In the genomic region with DNA sequence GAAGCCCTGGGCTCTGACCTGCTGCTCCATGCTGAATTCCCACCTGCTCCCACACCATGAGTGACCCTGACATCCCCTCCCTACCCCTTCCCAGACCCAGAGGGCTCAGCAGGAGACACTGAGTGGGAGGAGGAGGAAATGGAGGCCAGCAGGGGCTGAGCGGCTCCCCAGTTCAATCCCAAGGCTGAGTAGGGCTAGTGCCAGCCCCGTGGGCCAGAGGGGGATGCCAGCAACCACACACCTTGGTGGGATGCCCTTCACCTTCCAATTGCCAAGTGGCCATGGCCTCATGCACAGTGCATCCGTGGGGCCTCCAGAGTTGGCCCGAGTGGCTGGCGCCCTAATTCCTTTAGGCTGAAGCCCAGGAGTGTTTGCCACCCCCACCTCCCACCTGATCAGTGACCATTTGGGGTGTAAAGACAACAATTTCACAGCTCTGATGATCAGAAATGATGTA, we compare ENCODE assay signal across 21 cellular contexts. TPM values are rescaled to one million over a fixed set of nuclear protein-coding genes. Genes with fewer than 3 reads are reported as not detected.
A peak's percentile ranks its signal among the peaks of the same experiment; 100 is the strongest.
DNase-seq lines count a peak whose midpoint lies in the region; ATAC-seq, FAIRE-seq and TF ChIP-seq lines count a peak whose summit lies in the region.
"Had no signal": no experiment of that assay in that cellular context is flagged by ENCODE, and none has a peak within 500 bp of the region (broad histone marks: within the 10 kb centered on the region; RNA-seq: fewer than 3 reads in every experiment).

No MANE protein-coding gene starts in this region.

- no peak for TF ChIP-seq POLR2A in testis (IDR thresholded peaks at IDR 0.05)

- peaks cover 15% of the 10 kb centered on the region for H3F3A ChIP-seq in PC-9 (ENCODE audit: insufficient read depth, low read depth)

- no peak overlapping the region for H3K9ac ChIP-seq in parathyroid adenoma

- peaks cover 0 to 3% (median 0%) of the 10 kb centered on the region in 3 donors for H3K27me3 Mint-ChIP-seq in CD14-positive monocyte (ENCODE audit: low read depth in 3 of 3)

- peaks cover 21% of the 10 kb centered on the region for H3K4me1 ChIP-seq in PC-9 (replicated peaks; ENCODE audit: insufficient read depth)
- peaks cover 8% of the 10 kb centered on the region for H3K4me1 ChIP-seq in lower lobe of right lung
- H3K4me1 ChIP-seq in parathyroid adenoma: peaks cover 9% of the 10 kb centered on the region
- no peaks in the 10 kb centered on the region for H3K4me1 ChIP-seq in testis
- H3K4me1 ChIP-seq in tibial artery: no peaks in the 10 kb centered on the region
- H3K4me1 ChIP-seq: HAP-1, SJCRH30 had no signal

- TF ChIP-seq CTCF in CD14-positive monocyte (IDR thresholded peaks at IDR 0.05) (no peak), PC-9 (conservative IDR thresholded peaks at IDR 0.05) (no peak), lower lobe of right lung (IDR thresholded peaks at IDR 0.05) (no peak), parathyroid adenoma (IDR thresholded peaks at IDR 0.05) (no peak), testis (IDR thresholded peaks at IDR 0.05) (no peak), tibial artery (IDR thresholded peaks at IDR 0.05) (no peak)

- H3K4me3 Mint-ChIP-seq in CD14-positive monocyte: no peak overlapping the region
- H3K4me3 Mint-ChIP-seq: CD4-positive, CD25-positive, alpha-beta regulatory T cell had no signal

- no peaks in the 10 kb centered on the region for H3K9me2 ChIP-seq in PC-9 (ENCODE audit: insufficient read depth)

- POLR2A ChIA-PET in PC-9 (lab: Charles Lee; ENCODE audit: unreplicated experiment): no interaction called here

- no peaks in the 10 kb centered on the region for H3K9me3 Mint-ChIP-seq in CD14-positive monocyte
- H3K9me3 Mint-ChIP-seq: CD4-positive, CD25-positive, alpha-beta regulatory T cell had no signal

- no peaks in the 10 kb centered on the region for H3K36me3 ChIP-seq in PC-9 (ENCODE audit: low read depth)
- H3K36me3 ChIP-seq in lower lobe of right lung: peaks cover 15% of the 10 kb centered on the region
- no peaks in the 10 kb centered on the region for H3K36me3 ChIP-seq in parathyroid adenoma (ENCODE audit: control insufficient read depth, insufficient read depth, low read length)
- no peaks in the 10 kb centered on the region for H3K36me3 ChIP-seq in testis (ENCODE audit: low read depth, missing control alignments)
- H3K36me3 ChIP-seq in tibial artery: peaks cover 0 to 26% (median 0%) of the 10 kb centered on the region in 3 donors
- H3K36me3 ChIP-seq: HAP-1, SJCRH30 had no signal

- H2AFZ ChIP-seq in PC-9: no peak overlapping the region
- peak overlapping the region; percentile 68 for H2AFZ ChIP-seq in parathyroid adenoma

- DNase-seq in CD14-positive monocyte (ENCODE audit: low spot score) (no peak), PC-9 (no peak), lower lobe of right lung (no peak), RCC 7860 (ENCODE audit: low spot score) (no peak), testis (no peak), DMS79 treated with DMSO at 0.1 percent for 48 hours (lab: John Stamatoyannopoulos, UW) (no peak), tibial artery (no peak)
- DNase-seq: CD4-positive, CD25-positive, alpha-beta regulatory T cell; DMS153; KG1; NCI-H1436; NCI-H2029; NCI-H2171; NCI-H446; NCI-H69 had no signal

- no peaks in the 10 kb centered on the region for H3K79me2 ChIP-seq in PC-9 (ENCODE audit: low read depth)
- H3K79me2 ChIP-seq in parathyroid adenoma: no peaks in the 10 kb centered on the region

- peak in 1 of 2 donors; percentile 4 for ATAC-seq in lower lobe of right lung

- BruUV-seq in PC-9 (replicated peaks; lab: Mats Ljungman, UMichigan): no TSS peak

- H3K9me3 ChIP-seq in PC-9 (ENCODE audit: insufficient read depth, low read depth) (no peaks in the 10 kb centered on the region), lower lobe of right lung (no peaks in the 10 kb centered on the region), parathyroid adenoma (ENCODE audit: control insufficient read depth, low read length) (no peaks in the 10 kb centered on the region), testis (no peaks in the 10 kb centered on the region), tibial artery (no peaks in the 10 kb centered on the region)
- H3K9me3 ChIP-seq: Caco-2, HAP-1, SJCRH30 had no signal

- H3K4me3 ChIP-seq in PC-9 (no peak overlapping the region), lower lobe of right lung (no peak overlapping the region), parathyroid adenoma (ENCODE audit: low read depth, low read length) (no peak overlapping the region), testis (no peak overlapping the region), tibial artery (no peak overlapping the region)
- H3K4me3 ChIP-seq: HAP-1, SJCRH30 had no signal

- no peaks in the 10 kb centered on the region for H4K20me1 ChIP-seq in PC-9 (ENCODE audit: insufficient read depth)

- intact Hi-C loops in CD14-positive monocyte (cut with micrococcal nuclease): no loop called here
- intact Hi-C loops in PC-9 (cut with micrococcal nuclease; ENCODE audit: unreplicated experiment): no loop called here
- intact Hi-C loops in lower lobe of right lung (cut with DNase I): no loop called here
- intact Hi-C loops in testis (cut with DNase I; ENCODE audit: low total_unique reads): no loop called here
- intact Hi-C loops in tibial artery (cut with DNase I; ENCODE audit: low total_unique reads): no loop called here

- H3K4me2 ChIP-seq in PC-9 (peak overlapping the region; percentile 19; the same call in 1 of the 2 replicates), parathyroid adenoma (ENCODE audit: low read length) (no peak overlapping the region)

- 71% methylated on average over 5 of the region's 5 CpGs; no CpG with 5 or more reads in 1 of the 2 donors for WGBS in testis, 2 donors

- H3K27me3 ChIP-seq in PC-9 (ENCODE audit: insufficient read depth, low read depth) (no peaks in the 10 kb centered on the region), lower lobe of right lung (ENCODE audit: low read depth) (no peaks in the 10 kb centered on the region), parathyroid adenoma (ENCODE audit: control insufficient read depth, insufficient read depth, low read length) (no peaks in the 10 kb centered on the region), testis (no peaks in the 10 kb centered on the region), tibial artery (peaks cover 0 to 23% of the 10 kb centered on the region in 2 donors)

- peaks cover 6% of the 10 kb centered on the region in 2 donors for H3K36me3 Mint-ChIP-seq in CD14-positive monocyte
- H3K36me3 Mint-ChIP-seq: CD4-positive, CD25-positive, alpha-beta regulatory T cell had no signal

- CTCF ChIA-PET in PC-9 (lab: Charles Lee): interaction anchor here (0.6 kb wide), 1 partner anchor 76 kb away, joined by 4 read pairs; no protein-coding TSS in a partner anchor

- no peak for FAIRE-seq in RCC 7860 (lab: Jason Lieb, UNC)

- peak overlapping the region; percentile 4; the same call in 1 of the 2 replicates for H3K27ac ChIP-seq in PC-9
- peak overlapping the region; percentile 19 for H3K27ac ChIP-seq in lower lobe of right lung
- no peak overlapping the region for H3K27ac ChIP-seq in parathyroid adenoma
- no peak overlapping the region for H3K27ac ChIP-seq in testis
- no peak overlapping the region for H3K27ac ChIP-seq in tibial artery
- H3K27ac ChIP-seq: RWPE1, SJCRH30 had no signal

- H3K4me1 Mint-ChIP-seq in CD14-positive monocyte: peaks cover 52% of the 10 kb centered on the region
- H3K4me1 Mint-ChIP-seq: CD4-positive, CD25-positive, alpha-beta regulatory T cell had no signal

- H3K27ac Mint-ChIP-seq in CD14-positive monocyte: peak overlapping the region; percentile 82 to 96 (median 91)
- H3K27ac Mint-ChIP-seq: CD4-positive, CD25-positive, alpha-beta regulatory T cell had no signal

RNA-seq across cellular contexts. Expression of a gene that starts 1.0 kb away (rescaled TPM):
- polyA plus RNA-seq in CD14-positive monocyte: under 1 TPM in 1 of 2 donors, not detected in 1; 0.41 TPM
- total RNA-seq in PC-9 (2021): 0.25 TPM in 1 of 2 replicates, not detected in the other
- total RNA-seq in lower lobe of right lung: 7.7 TPM
- under 1 TPM; 0.37 to 0.63 TPM for total RNA-seq in testis
- 0.82 TPM for polyA plus RNA-seq in testis (ENCODE audit: insufficient read depth, low read depth, low replicate concordance)
- total RNA-seq: M059J, SJCRH30 had no signal
- polyA plus RNA-seq: CD4-positive, CD25-positive, alpha-beta regulatory T cell had no signal

RNA-seq across cellular contexts. Expression of a gene that starts 27.5 kb away (rescaled TPM):
- under 1 TPM in 1 of 2 donors, not detected in 1; 0.11 TPM for polyA plus RNA-seq in CD14-positive monocyte
- 0.85 and 1.7 TPM in 2 replicates for total RNA-seq in PC-9 (2021)
- 4.3 TPM for total RNA-seq in lower lobe of right lung
- 10 to 100 TPM; 35.4 to 62.7 TPM for total RNA-seq in testis
- 199 TPM for polyA plus RNA-seq in testis (ENCODE audit: insufficient read depth, low read depth, low replicate concordance)
- total RNA-seq: CD4-positive, CD25-positive, alpha-beta regulatory T cell; M059J; SJCRH30 had no signal
- polyA plus RNA-seq: CD4-positive, CD25-positive, alpha-beta regulatory T cell had no signal

RNA-seq across cellular contexts. Expression of a gene that starts 38.7 kb away (rescaled TPM):
- polyA plus RNA-seq in CD14-positive monocyte (under 1 TPM; 0.08 to 0.39 TPM), testis (ENCODE audit: insufficient read depth, low read depth, low replicate concordance) (134 TPM)
- total RNA-seq in PC-9 (2021) (105 and 131 TPM in 2 replicates), lower lobe of right lung (37.9 TPM), testis (100 to 1,000 TPM; 296 to 346 TPM)

Comparison
In these comparisons a context has a peak if more than half of its experiments do, and no peak if none do; other contexts are left out.
1. H3K27ac ChIP-seq: peak in PC-9 (single experiment) and lower lobe of right lung (single experiment); none in parathyroid adenoma (single experiment), testis (0 of 2) and tibial artery (0 of 2).